23 cellular contexts compared by ENCODE assay signal in genomic region chr22:16567617-16568424, GRCh38. TPM values are rescaled to one million over a fixed set of nuclear protein-coding genes. Genes with fewer than 3 reads are reported as not detected.
"Had no signal": no experiment of that assay in that cellular context is flagged by ENCODE, and none has a peak within 500 bp of the region (broad histone marks: within the 10 kb centered on the region; RNA-seq: fewer than 3 reads in every experiment).

No MANE protein-coding gene starts in this region.

RNA-seq across cellular contexts. Expression of gene CCT8L2, which starts 24.8 kb away (rescaled TPM):
- total RNA-seq: heart left ventricle; kidney epithelial cell; left ventricle myocardium inferior; lower leg skin; lung microvascular endothelial cell; mesenteric fat pad; mucosa of descending colon; myocyte; naive thymus-derived CD4-positive, alpha-beta T cell; natural killer cell treated with Interleukin-12 subunit alpha and Interleukin-12 subunit beta and Interleukin-15 and Interleukin-18, amount 100 ng/mL, for 72 hours; osteoblast; pancreas; psoas muscle; right lobe of liver; skeletal muscle tissue; smooth muscle cell; stomach; thyroid gland; transverse colon; ureter; vagina had no signal
- polyA plus RNA-seq: heart left ventricle; immature natural killer cell; naive thymus-derived CD4-positive, alpha-beta T cell; neural cell; pancreas; smooth muscle cell; stomach had no signal
